Comparison of ENCODE assay signal across 9 cellular contexts in the genomic region with DNA sequence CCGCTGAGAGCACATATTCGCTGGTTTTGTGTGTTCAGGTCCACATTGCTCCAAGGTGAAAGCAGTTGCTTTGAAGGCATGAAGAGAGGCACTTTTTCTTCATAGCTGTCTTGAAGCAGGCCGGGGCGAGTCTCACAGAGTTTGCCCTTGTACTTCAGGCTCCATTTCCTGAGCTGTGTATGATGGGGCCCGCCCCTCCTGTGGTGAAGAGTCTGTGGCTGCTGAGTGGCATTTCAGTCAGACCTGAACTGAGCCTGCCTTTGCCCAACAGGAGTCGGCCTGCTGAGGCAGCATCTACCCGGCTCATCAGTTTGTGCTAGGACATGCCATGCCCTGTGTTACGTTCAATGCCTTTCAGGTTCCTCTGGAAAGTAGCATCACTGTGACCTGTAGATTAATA. TPM values are rescaled to one million over a fixed set of nuclear protein-coding genes. Genes with fewer than 3 reads are reported as not detected.
DNase-seq lines count a peak whose midpoint lies in the region; ATAC-seq and TF ChIP-seq lines count a peak whose summit lies in the region.
"Had no signal": no experiment of that assay in that cellular context is flagged by ENCODE, and none has a peak within 500 bp of the region (broad histone marks: within the 10 kb centered on the region; RNA-seq: fewer than 3 reads in every experiment).

No MANE protein-coding gene starts in this region.

- POLR2A ChIA-PET in CD4-positive, alpha-beta T cell (lab: Charles Lee) = interaction anchor here (1.5 to 15.8 kb wide), 7 partner anchors 9 to 247 kb away, joined by 4 to 596 read pairs (median 7); a partner anchor contains a TSS

- H3K9me3 Mint-ChIP-seq in CD4-positive, alpha-beta T cell = no peaks in the 10 kb centered on the region
- H3K9me3 Mint-ChIP-seq in IgD-negative memory B cell (no peaks in the 10 kb centered on the region), endodermal cell (no peaks in the 10 kb centered on the region)
- H3K9me3 Mint-ChIP-seq in activated T-helper 17 cell treated with anti-CD3 and anti-CD28 coated beads, Interleukin-2, amount 50 U/mL, for 72 hours = no peaks in the 10 kb centered on the region

- H3K4me1 ChIP-seq in skeletal muscle tissue (ENCODE audit: control insufficient read depth in 3 of 3, insufficient read depth in 3 of 3, low read length in 3 of 3) = peaks cover 0 to 9% (median 0%) of the 10 kb centered on the region in 3 donors
- peaks cover 6% of the 10 kb centered on the region for H3K4me1 ChIP-seq in endodermal cell (ENCODE audit: control insufficient read depth, insufficient read depth, low read length)

- WGBS in endodermal cell (ENCODE audit: insufficient coverage in 1 of 2, insufficient read length in 1 of 2), 2 experiments = 94 to 95% methylated on average over 8 of the region's 8 CpGs

- H3K27ac ChIP-seq in CD4-positive, alpha-beta T cell (ENCODE audit: low read depth, low read length) = peak overlapping the region; percentile 81
- peak overlapping the region; percentile 13 for H3K27ac ChIP-seq in skeletal muscle tissue (ENCODE audit: low read depth, low read length)
- no peak overlapping the region for H3K27ac ChIP-seq in endodermal cell (ENCODE audit: low read depth, low read length)

- H3K4me1 Mint-ChIP-seq in CD4-positive, alpha-beta T cell (ENCODE audit: low read depth) = peaks cover 95% of the 10 kb centered on the region
- H3K4me1 Mint-ChIP-seq in IgD-negative memory B cell (peaks cover 26 to 38% (median 31%) of the 10 kb centered on the region in 3 donors), endodermal cell (peaks cover 6% of the 10 kb centered on the region)
- peaks cover 62% of the 10 kb centered on the region for H3K4me1 Mint-ChIP-seq in activated T-helper 17 cell treated with anti-CD3 and anti-CD28 coated beads, Interleukin-2, amount 50 U/mL, for 72 hours

- H3K36me3 ChIP-seq in skeletal muscle tissue (ENCODE audit: control insufficient read depth in 3 of 3, insufficient read depth in 3 of 3, low read length in 3 of 3) (no peaks in the 10 kb centered on the region), endodermal cell (ENCODE audit: control insufficient read depth, insufficient read depth, low read length) (no peaks in the 10 kb centered on the region)

- intact Hi-C loops in CD4-positive, alpha-beta T cell (cut with DNase I, micrococcal nuclease) = loop anchor here in 1 of 2 experiments (1.0 kb wide), 1 partner anchor 8 kb away; no protein-coding TSS in a partner anchor

- H3K4me3 ChIP-seq in skeletal muscle tissue (ENCODE audit: low read length in 3 of 3) (no peak overlapping the region), endodermal cell (ENCODE audit: low read length) (no peak overlapping the region)

- peak overlapping the region; percentile 97 for H3K27ac Mint-ChIP-seq in CD4-positive, alpha-beta T cell
- peak overlapping the region in 2 of 3 donors; percentile 79 to 92 for H3K27ac Mint-ChIP-seq in IgD-negative memory B cell
- peak overlapping the region; percentile 90 for H3K27ac Mint-ChIP-seq in activated T-helper 17 cell treated with anti-CD3 and anti-CD28 coated beads, Interleukin-2, amount 50 U/mL, for 72 hours
- no peak overlapping the region for H3K27ac Mint-ChIP-seq in endodermal cell

- no peaks in the 10 kb centered on the region for H3K27me3 Mint-ChIP-seq in CD4-positive, alpha-beta T cell
- H3K27me3 Mint-ChIP-seq in IgD-negative memory B cell (no peaks in the 10 kb centered on the region), endodermal cell (ENCODE audit: insufficient read depth) (no peaks in the 10 kb centered on the region)
- H3K27me3 Mint-ChIP-seq in activated T-helper 17 cell treated with anti-CD3 and anti-CD28 coated beads, Interleukin-2, amount 50 U/mL, for 72 hours = no peaks in the 10 kb centered on the region

- H3K36me3 Mint-ChIP-seq in CD4-positive, alpha-beta T cell (ENCODE audit: low read depth) = peaks cover 44% of the 10 kb centered on the region
- H3K36me3 Mint-ChIP-seq in IgD-negative memory B cell (no peaks in the 10 kb centered on the region), endodermal cell (ENCODE audit: low read depth) (no peaks in the 10 kb centered on the region)
- peaks cover 38% of the 10 kb centered on the region for H3K36me3 Mint-ChIP-seq in activated T-helper 17 cell treated with anti-CD3 and anti-CD28 coated beads, Interleukin-2, amount 50 U/mL, for 72 hours (ENCODE audit: low read depth)

- H3K9me3 ChIP-seq in CD4-positive, alpha-beta T cell (ENCODE audit: control insufficient read depth, low read length) = no peaks in the 10 kb centered on the region
- H3K9me3 ChIP-seq in skeletal muscle tissue (ENCODE audit: control insufficient read depth in 3 of 3, low read length in 3 of 3) (no peaks in the 10 kb centered on the region), endodermal cell (ENCODE audit: control insufficient read depth, low read length) (no peaks in the 10 kb centered on the region)

- TF ChIP-seq CTCF in CD4-positive, alpha-beta T cell (IDR thresholded peaks at IDR 0.05) = no peak
- no peak for TF ChIP-seq CTCF in endodermal cell (conservative IDR thresholded peaks at IDR 0.05)

- H3K9ac ChIP-seq in skeletal muscle tissue (ENCODE audit: low read depth in 1 of 3, low read length in 3 of 3) (no peak overlapping the region), endodermal cell (ENCODE audit: extremely low read depth, low read length, poor library complexity, severe bottlenecking) (no peak overlapping the region)

- DNase-seq in CD4-positive, alpha-beta T cell = peak; percentile 65 to 83 (median 78)
- DNase-seq in SW480 (ENCODE audit: low spot score) (no peak), KG1 (lab: John Stamatoyannopoulos, UW) (no peak), endodermal cell (no peak)

- CTCF ChIA-PET in CD4-positive, alpha-beta T cell (lab: Charles Lee) = interaction anchor here (0.6 to 3.5 kb wide), 8 partner anchors 9 to 708 kb away, joined by 3 to 21 read pairs (median 6); no protein-coding TSS in a partner anchor

- H3K4me3 Mint-ChIP-seq in CD4-positive, alpha-beta T cell = peak overlapping the region; percentile 86
- H3K4me3 Mint-ChIP-seq in IgD-negative memory B cell (peak overlapping the region in 2 of 4 donors; percentile 51 to 60), endodermal cell (no peak overlapping the region)
- H3K4me3 Mint-ChIP-seq in activated T-helper 17 cell treated with anti-CD3 and anti-CD28 coated beads, Interleukin-2, amount 50 U/mL, for 72 hours = peak overlapping the region; percentile 98

- H3K27me3 ChIP-seq in CD4-positive, alpha-beta T cell (ENCODE audit: control insufficient read depth, insufficient read depth, low read length) = no peaks in the 10 kb centered on the region
- H3K27me3 ChIP-seq in skeletal muscle tissue (ENCODE audit: control insufficient read depth in 3 of 3, insufficient read depth in 3 of 3, low read length in 3 of 3) = no peaks in the 10 kb centered on the region
- no peaks in the 10 kb centered on the region for H3K27me3 ChIP-seq in endodermal cell (ENCODE audit: control insufficient read depth, insufficient read depth, low read length, poor library complexity, severe bottlenecking)

- ATAC-seq in CD4-positive, alpha-beta T cell (ENCODE audit: poor library complexity) = peak; percentile 87
- ATAC-seq in activated T-helper 17 cell treated with anti-CD3 and anti-CD28 coated beads, Interleukin-2, amount 50 U/mL, for 72 hours (replicated peaks) = peak; percentile 97
- ATAC-seq in GM18511 (IDR thresholded peaks at IDR 0.05; ENCODE audit: unreplicated experiment) = no peak

RNA-seq across cellular contexts. Expression of a gene that starts 44.4 kb away (rescaled TPM):
- not detected for total RNA-seq in CD4-positive, alpha-beta T cell
- polyA plus RNA-seq in IgD-negative memory B cell = not detected
- total RNA-seq in activated T-helper 17 cell treated with anti-CD3 and anti-CD28 coated beads, Interleukin-2, amount 50 U/mL, for 72 hours = not detected
- 2.6 TPM for total RNA-seq in skeletal muscle tissue
- not detected for total RNA-seq in endodermal cell
- polyA plus RNA-seq in endodermal cell (2013, experiment 1 of 2) = not detected
- not detected for polyA plus RNA-seq in endodermal cell (2013, experiment 2 of 2)
- total RNA-seq: lung microvascular endothelial cell had no signal

Comparison
In these comparisons a context has a peak if more than half of its experiments do, and no peak if none do; other contexts are left out.
1. DNase-seq: peak in CD4-positive, alpha-beta T cell (10 of 10); none in SW480 (single experiment), KG1 (single experiment) and endodermal cell (single experiment).